ENCODE assay signal across 2 cellular contexts in genomic region chr1:220892086-220892376, GRCh38.
TF ChIP-seq lines count a peak whose summit lies in the region.

No MANE protein-coding gene starts in this region.

TF ChIP-seq in H1, 55 proteins besides CTCF, POLR2A, EP300 and RAD21:
- no peak for TF ChIP-seq CHD1 (IDR thresholded peaks at IDR 0.05; ENCODE audit: low read depth, low read length)
- no peak for TF ChIP-seq SP4 (IDR thresholded peaks at IDR 0.05; ENCODE audit: low read length)
- peak; percentile 1 for TF ChIP-seq KDM4A (IDR thresholded peaks at IDR 0.05; ENCODE audit: low read depth, low read length, severe bottlenecking)
- no peak for TF ChIP-seq FOSL1 (IDR thresholded peaks at IDR 0.05; ENCODE audit: insufficient read depth, low read depth, low read length)
- no peak for TF ChIP-seq SRF (IDR thresholded peaks at IDR 0.05; ENCODE audit: low read depth, low read length)
- TF ChIP-seq KDM1A (IDR thresholded peaks at IDR 0.05; ENCODE audit: borderline replicate concordance, low read length): no peak
- no peak for TF ChIP-seq JUND (IDR thresholded peaks at IDR 0.05; ENCODE audit: low read length)
- TF ChIP-seq RNF2 (IDR thresholded peaks at IDR 0.05; ENCODE audit: borderline replicate concordance, low read depth, low read length, missing control alignments, poor library complexity, severe bottlenecking): peak; percentile 37
- no peak for TF ChIP-seq ASH2L (IDR thresholded peaks at IDR 0.05; ENCODE audit: low read length)
- TF ChIP-seq SIX5 (IDR thresholded peaks at IDR 0.05; ENCODE audit: low read depth, low read length): no peak

TF ChIP-seq in GM12891, 5 proteins besides CTCF, POLR2A, EP300 and RAD21:
- TF ChIP-seq POU2F2 (IDR thresholded peaks at IDR 0.05; ENCODE audit: low read depth, low read length) (no peak), PAX5 (IDR thresholded peaks at IDR 0.05; ENCODE audit: insufficient read depth, low read length, severe bottlenecking) (no peak)
